In genomic region chr18:21853020-21853419, GRCh38 we compare ENCODE assay signal across 11 cellular contexts.
DNase-seq lines count a peak whose midpoint lies in the region; ATAC-seq, FAIRE-seq and TF ChIP-seq lines count a peak whose summit lies in the region.
"Had no signal": no experiment of that assay in that cellular context is flagged by ENCODE, and none has a peak within 500 bp of the region (broad histone marks: within the 10 kb centered on the region; RNA-seq: fewer than 3 reads in every experiment).

No MANE protein-coding gene starts in this region.

- H3K4me3 Mint-ChIP-seq in astrocyte (ENCODE audit: unreplicated experiment): no peak overlapping the region
- no peak overlapping the region for H3K4me3 Mint-ChIP-seq in stimulated activated effector memory CD8-positive, alpha-beta T cell treated with anti-CD3 and anti-CD28 coated beads, Interleukin-12 subunit alpha, Interleukin-12 subunit beta, amount 100 ng/mL, for 72 hours
- H3K4me3 Mint-ChIP-seq: nephron progenitor cell had no signal

- no peak for TF ChIP-seq CTCF in astrocyte (IDR thresholded peaks at IDR 0.05; ENCODE audit: insufficient read depth, low read depth, low read length)

- peaks cover 11% of the 10 kb centered on the region for H3K4me1 Mint-ChIP-seq in astrocyte (ENCODE audit: low read depth, unreplicated experiment)
- H3K4me1 Mint-ChIP-seq in stimulated activated effector memory CD8-positive, alpha-beta T cell treated with anti-CD3 and anti-CD28 coated beads, Interleukin-12 subunit alpha, Interleukin-12 subunit beta, amount 100 ng/mL, for 72 hours: peaks cover 7% of the 10 kb centered on the region
- H3K4me1 Mint-ChIP-seq: nephron progenitor cell had no signal

- H3K9me3 ChIP-seq in BLaER1 treated with 17β-estradiol and CSF1 and Interleukin-3, amounts not matched to agents 10 nM and 100 nM (replicated peaks in 1 of 11): no peaks in the 10 kb centered on the region
- no peaks in the 10 kb centered on the region for H3K9me3 ChIP-seq in astrocyte (ENCODE audit: insufficient read depth, low read depth, low read length)

- peak overlapping the region in 5 of 11 experiments; percentile 13 to 44 (median 18); a peak in 5 of 22 replicates for H3K9ac ChIP-seq in BLaER1 treated with 17β-estradiol and CSF1 and Interleukin-3, amounts not matched to agents 10 nM and 100 nM
- H3K9ac ChIP-seq in astrocyte (ENCODE audit: low read length): no peak overlapping the region

- peak overlapping the region in 9 of 11 experiments; percentile 2 to 62 (median 44); a peak in 12 of 22 replicates for H3K27ac ChIP-seq in BLaER1 treated with 17β-estradiol and CSF1 and Interleukin-3, amounts not matched to agents 10 nM and 100 nM
- no peak overlapping the region for H3K27ac ChIP-seq in astrocyte (ENCODE audit: low read depth, low read length)

- no peaks in the 10 kb centered on the region for H3K27me3 ChIP-seq in BLaER1 treated with 17β-estradiol and CSF1 and Interleukin-3, amounts not matched to agents 10 nM and 100 nM
- H3K27me3 ChIP-seq in astrocyte (ENCODE audit: insufficient read depth, low read length): no peaks in the 10 kb centered on the region

- H3K36me3 ChIP-seq in BLaER1 treated with 17β-estradiol and CSF1 and Interleukin-3, amounts not matched to agents 10 nM and 100 nM: peaks cover 25 to 71% (median 46%) of the 10 kb centered on the region in 11 experiments
- H3K36me3 ChIP-seq in astrocyte (ENCODE audit: insufficient read depth, low read length): no peaks in the 10 kb centered on the region

- no peaks in the 10 kb centered on the region for H3K27me3 Mint-ChIP-seq in astrocyte (ENCODE audit: low read depth, unreplicated experiment)

- in situ Hi-C loops in G401 (cut with HindIII; ENCODE audit: low sequenced_read_pairs): no loop called here

- peak; percentile 75 for ATAC-seq in GM19324 (IDR thresholded peaks at IDR 0.05; ENCODE audit: low FRiP score, unreplicated experiment)
- peak; percentile 84 for ATAC-seq in HG03060 (IDR thresholded peaks at IDR 0.05; ENCODE audit: low read depth, unreplicated experiment)
- no peak for ATAC-seq in stimulated activated effector memory CD8-positive, alpha-beta T cell treated with anti-CD3 and anti-CD28 coated beads, Interleukin-12 subunit alpha, Interleukin-12 subunit beta, amount 100 ng/mL, for 72 hours

- FAIRE-seq in astrocyte (lab: Jason Lieb, UNC): no peak

- DNase-seq in astrocyte (ENCODE audit: low read depth): peak; percentile 13
- DNase-seq in stimulated activated effector memory CD8-positive, alpha-beta T cell treated with anti-CD3 and anti-CD28 coated beads, Interleukin-12 subunit alpha, Interleukin-12 subunit beta, amount 100 ng/mL, for 72 hours (ENCODE audit: low spot score in 2 of 2): no peak
- DNase-seq in NCI-H2081 treated with DMSO at 0.1 percent for 48 hours (lab: John Stamatoyannopoulos, UW): no peak
- no peak for DNase-seq in G401 (ENCODE audit: low spot score)
- DNase-seq in AML-193 (lab: John Stamatoyannopoulos, UW): no peak
- DNase-seq: Calu3; effector CD4-positive, alpha-beta T cell; nephron progenitor cell had no signal

- no peak overlapping the region for H3K4me3 ChIP-seq in BLaER1 treated with 17β-estradiol and CSF1 and Interleukin-3, amounts not matched to agents 10 nM and 100 nM
- no peak overlapping the region for H3K4me3 ChIP-seq in astrocyte (ENCODE audit: insufficient read depth, low read depth, low read length)

- peaks cover 15 to 25% (median 19%) of the 10 kb centered on the region in 10 experiments for H3K4me1 ChIP-seq in BLaER1 treated with 17β-estradiol and CSF1 and Interleukin-3, amounts not matched to agents 10 nM and 100 nM
- no peaks in the 10 kb centered on the region for H3K4me1 ChIP-seq in astrocyte (ENCODE audit: insufficient read depth, low read length)

- no peaks in the 10 kb centered on the region for H3K9me3 Mint-ChIP-seq in astrocyte (ENCODE audit: unreplicated experiment)
- no peaks in the 10 kb centered on the region for H3K9me3 Mint-ChIP-seq in stimulated activated effector memory CD8-positive, alpha-beta T cell treated with anti-CD3 and anti-CD28 coated beads, Interleukin-12 subunit alpha, Interleukin-12 subunit beta, amount 100 ng/mL, for 72 hours
- H3K9me3 Mint-ChIP-seq: nephron progenitor cell had no signal

- peak overlapping the region; percentile 27 for H3K27ac Mint-ChIP-seq in astrocyte (ENCODE audit: unreplicated experiment)
- H3K27ac Mint-ChIP-seq in stimulated activated effector memory CD8-positive, alpha-beta T cell treated with anti-CD3 and anti-CD28 coated beads, Interleukin-12 subunit alpha, Interleukin-12 subunit beta, amount 100 ng/mL, for 72 hours: no peak overlapping the region
- H3K27ac Mint-ChIP-seq: nephron progenitor cell had no signal

- H3K36me3 Mint-ChIP-seq in astrocyte (ENCODE audit: low read depth, unreplicated experiment): peaks cover 1% of the 10 kb centered on the region
- peaks cover 68% of the 10 kb centered on the region for H3K36me3 Mint-ChIP-seq in stimulated activated effector memory CD8-positive, alpha-beta T cell treated with anti-CD3 and anti-CD28 coated beads, Interleukin-12 subunit alpha, Interleukin-12 subunit beta, amount 100 ng/mL, for 72 hours

- H2AFZ ChIP-seq in astrocyte (ENCODE audit: low read depth, low read length): no peak overlapping the region

- peaks cover 0 to 12% (median 0%) of the 10 kb centered on the region in 11 experiments; a peak in 3 of 22 replicates for H4K20me1 ChIP-seq in BLaER1 treated with 17β-estradiol and CSF1 and Interleukin-3, amounts not matched to agents 10 nM and 100 nM
- H4K20me1 ChIP-seq in astrocyte (ENCODE audit: insufficient read depth, low read length): peaks cover 4% of the 10 kb centered on the region

- H3K4me2 ChIP-seq in BLaER1 treated with 17β-estradiol and CSF1 and Interleukin-3, amounts not matched to agents 10 nM and 100 nM: peak overlapping the region; percentile 32 to 68 (median 47); a peak in 20 of 22 replicates
- no peak overlapping the region for H3K4me2 ChIP-seq in astrocyte (ENCODE audit: low read length)

- H3K79me2 ChIP-seq in astrocyte (ENCODE audit: insufficient read depth, low read length): no peaks in the 10 kb centered on the region
